13 cellular contexts compared by ENCODE assay signal in the genomic region with DNA sequence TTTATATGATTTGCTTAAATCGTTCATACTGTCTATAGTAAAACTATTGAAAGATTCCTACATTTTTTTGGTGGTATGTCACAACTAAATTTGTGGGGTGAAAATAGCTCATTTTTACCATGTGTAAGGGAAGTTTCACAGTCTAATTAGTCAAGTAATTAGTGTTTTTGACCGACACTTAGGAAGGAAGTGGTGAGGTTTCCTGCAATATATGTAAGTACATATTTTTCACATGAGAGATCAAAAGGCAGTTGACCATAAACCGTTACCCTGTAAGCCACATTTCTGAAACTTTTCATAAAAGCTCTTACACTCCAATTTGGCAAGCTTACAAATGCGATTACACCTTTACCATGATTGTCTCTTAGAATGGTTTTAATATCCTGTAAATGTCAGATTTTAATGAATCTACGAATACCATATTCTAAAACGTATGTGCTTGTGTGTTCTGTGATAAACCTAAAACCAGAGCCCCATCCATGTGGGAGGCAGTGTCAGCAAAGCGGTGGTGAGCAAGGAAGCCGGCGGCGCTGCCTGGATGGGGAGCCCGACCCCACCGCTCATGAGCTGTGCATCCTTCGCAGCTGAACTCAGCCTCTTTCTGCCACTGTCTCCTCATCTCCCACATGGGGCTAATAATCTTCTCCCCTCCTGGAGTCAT. TPM values are rescaled to one million over a fixed set of nuclear protein-coding genes. Genes with fewer than 3 reads are reported as not detected.
DNase-seq lines count a peak whose midpoint lies in the region; ATAC-seq, FAIRE-seq and TF ChIP-seq lines count a peak whose summit lies in the region.
"Not testable (repeated sequence)": the region's sequence is repeated elsewhere in the genome, so short reads cannot be mapped to it uniquely, and the experiment has no call there.
"Had no signal": no experiment of that assay in that cellular context is flagged by ENCODE, and none has a peak within 500 bp of the region (broad histone marks: within the 10 kb centered on the region; RNA-seq: fewer than 3 reads in every experiment).

No MANE protein-coding gene starts in this region.

- TF ChIP-seq CTCF in CD4-positive, alpha-beta T cell (IDR thresholded peaks at IDR 0.05); GM12878 (IDR thresholded peaks at IDR 0.05 in 2 of 3, conservative IDR thresholded peaks at IDR 0.05 in 1 of 3; ENCODE audit: control insufficient read depth in 2 of 3, extremely low read depth in 1 of 3, insufficient read depth in 1 of 3, low read depth in 3 of 3, low read length in 3 of 3): not testable (repeated sequence)

- peak; percentile 28 for ATAC-seq in CD4-positive, alpha-beta T cell (ENCODE audit: poor library complexity)
- ATAC-seq in GM18870 (IDR thresholded peaks at IDR 0.05; ENCODE audit: unreplicated experiment), result peak; percentile 45
- peak; percentile 51 for ATAC-seq in GM21619 (IDR thresholded peaks at IDR 0.05; ENCODE audit: unreplicated experiment)
- peak; percentile 61 for ATAC-seq in HG03175 (IDR thresholded peaks at IDR 0.05; ENCODE audit: unreplicated experiment)
- ATAC-seq in activated T-cell treated with anti-CD3 and anti-CD28 coated beads, Interleukin-2, amount 50 U/mL, for 4 hours, result peak; percentile 58 to 67
- peak; percentile 89 for ATAC-seq in GM12878

- not testable (repeated sequence) for DNase-seq in CD4-positive, alpha-beta T cell; activated T-cell treated with anti-CD3 and anti-CD28 coated beads, Interleukin-2, amount 50 U/mL, for 4 hours; GM12878 (ENCODE audit: low read depth, low spot score)
- peak; percentile 52 for DNase-seq in stimulated activated CD4-positive, alpha-beta T cell treated with anti-CD3 and anti-CD28 coated beads, Interleukin-15, amount 100 ng/mL, for 24 hours

- not testable (repeated sequence) for H3K79me2 ChIP-seq in GM12878 (ENCODE audit: control insufficient read depth, insufficient read depth, low read length)

- H3K27me3 Mint-ChIP-seq in CD4-positive, alpha-beta T cell; T-helper 1 cell treated with Interleukin-12 subunit alpha and Interleukin-12 subunit beta and Interleukin-4 antibody, amounts not matched to agents 30 μg/mL and 1 μg/mL, for 36 hours (ENCODE audit: low read depth); activated T-cell treated with anti-CD3 and anti-CD28 coated beads, Interleukin-2, amount 50 U/mL, for 4 hours (ENCODE audit: low read depth): not testable (repeated sequence)

- not testable (repeated sequence) for H4K20me1 ChIP-seq in GM12878 (ENCODE audit: control insufficient read depth, insufficient read depth)

- BruUV-seq in GM12878 (replicated peaks; lab: Mats Ljungman, UMichigan), result not testable (repeated sequence)

- not testable (repeated sequence) for H3K36me3 Mint-ChIP-seq in CD4-positive, alpha-beta T cell (ENCODE audit: low read depth); activated T-cell treated with anti-CD3 and anti-CD28 coated beads, Interleukin-2, amount 50 U/mL, for 4 hours (ENCODE audit: insufficient read depth)
- H3K36me3 Mint-ChIP-seq in T-helper 1 cell treated with Interleukin-12 subunit alpha and Interleukin-12 subunit beta and Interleukin-4 antibody, amounts not matched to agents 30 μg/mL and 1 μg/mL, for 36 hours (ENCODE audit: low read depth), result peaks cover 17% of the 10 kb centered on the region

- TF ChIP-seq POLR2A in GM12878 (IDR thresholded peaks at IDR 0.05; ENCODE audit: low read depth, low read length), result not testable (repeated sequence)

- POLR2A ChIA-PET in CD4-positive, alpha-beta T cell (lab: Charles Lee); GM12878 (lab: Charles Lee): not testable (repeated sequence)

- TF ChIP-seq EP300 in GM12878 (IDR thresholded peaks at IDR 0.05; ENCODE audit: borderline replicate concordance in 1 of 2, control insufficient read depth in 1 of 2, low read depth in 2 of 2, low read length in 2 of 2), result not testable (repeated sequence)

- RAD21 ChIA-PET in GM12878 (lab: Charles Lee; ENCODE audit: unreplicated experiment), result not testable (repeated sequence)

- H3K36me3 ChIP-seq in GM12878 (ENCODE audit: control insufficient read depth in 2 of 2, insufficient read depth in 2 of 2, low read length in 1 of 2), result not testable (repeated sequence)

- peak overlapping the region; percentile 61 for H3K4me3 Mint-ChIP-seq in CD4-positive, alpha-beta T cell
- peak overlapping the region; percentile 62 for H3K4me3 Mint-ChIP-seq in T-helper 1 cell treated with Interleukin-12 subunit alpha and Interleukin-12 subunit beta and Interleukin-4 antibody, amounts not matched to agents 30 μg/mL and 1 μg/mL, for 36 hours
- H3K4me3 Mint-ChIP-seq in activated T-cell treated with anti-CD3 and anti-CD28 coated beads, Interleukin-2, amount 50 U/mL, for 4 hours, result peak overlapping the region; percentile 22

- intact Hi-C loops in CD4-positive, alpha-beta T cell (cut with DNase I, micrococcal nuclease); GM12878 (cut with micrococcal nuclease; ENCODE audit: unreplicated experiment): not testable (repeated sequence)

- H3K4me1 ChIP-seq in GM12878 (ENCODE audit: control insufficient read depth, insufficient read depth, low read length), result not testable (repeated sequence)

- in situ Hi-C loops in GM12878 (cut with MboI), result not testable (repeated sequence)

- FAIRE-seq in GM12878 (lab: Jason Lieb, UNC), result peak; percentile 95

- H3K9me3 ChIP-seq in CD4-positive, alpha-beta T cell (ENCODE audit: control insufficient read depth, low read length); GM12878 (replicated peaks; ENCODE audit: control insufficient read depth, insufficient read depth, low read length): not testable (repeated sequence)

- SMC1A ChIA-PET in GM12878 (lab: Charles Lee; ENCODE audit: uncharacterized antibody, unreplicated experiment), result not testable (repeated sequence)

- not testable (repeated sequence) for H3K4me3 ChIP-seq in GM12878

- not testable (repeated sequence) for H3K27ac ChIP-seq in CD4-positive, alpha-beta T cell (ENCODE audit: low read depth, low read length); GM12878 (ENCODE audit: control insufficient read depth, insufficient read depth)

- WGBS in GM12878 (ENCODE audit: insufficient coverage, insufficient replicate concordance, low lambda C conversion rate, missing lambda C conversion rate), result 47% methylated on average over 12 of the region's 13 CpGs

- not testable (repeated sequence) for H3K9me3 Mint-ChIP-seq in CD4-positive, alpha-beta T cell; T-helper 1 cell treated with Interleukin-12 subunit alpha and Interleukin-12 subunit beta and Interleukin-4 antibody, amounts not matched to agents 30 μg/mL and 1 μg/mL, for 36 hours; activated T-cell treated with anti-CD3 and anti-CD28 coated beads, Interleukin-2, amount 50 U/mL, for 4 hours

- H3K4me1 Mint-ChIP-seq in CD4-positive, alpha-beta T cell (ENCODE audit: low read depth), result peaks cover 78% of the 10 kb centered on the region
- H3K4me1 Mint-ChIP-seq in T-helper 1 cell treated with Interleukin-12 subunit alpha and Interleukin-12 subunit beta and Interleukin-4 antibody, amounts not matched to agents 30 μg/mL and 1 μg/mL, for 36 hours (ENCODE audit: low read depth), result peaks cover 57% of the 10 kb centered on the region
- H3K4me1 Mint-ChIP-seq in activated T-cell treated with anti-CD3 and anti-CD28 coated beads, Interleukin-2, amount 50 U/mL, for 4 hours (ENCODE audit: low read depth), result peaks cover 64% of the 10 kb centered on the region

- not testable (repeated sequence) for H3K9ac ChIP-seq in GM12878 (ENCODE audit: control insufficient read depth, insufficient read depth, low read length)

- peak overlapping the region; percentile 88 for H3K27ac Mint-ChIP-seq in CD4-positive, alpha-beta T cell
- peak overlapping the region; percentile 87 for H3K27ac Mint-ChIP-seq in T-helper 1 cell treated with Interleukin-12 subunit alpha and Interleukin-12 subunit beta and Interleukin-4 antibody, amounts not matched to agents 30 μg/mL and 1 μg/mL, for 36 hours

- not testable (repeated sequence) for H2AFZ ChIP-seq in GM12878 (ENCODE audit: control insufficient read depth, low read depth, low read length)

- TF ChIP-seq RAD21 in GM12878 (IDR thresholded peaks at IDR 0.05; ENCODE audit: insufficient read depth, low read depth, low read length), result not testable (repeated sequence)

- H3K4me2 ChIP-seq in GM12878 (ENCODE audit: control insufficient read depth, insufficient read depth), result not testable (repeated sequence)

- CTCF ChIA-PET in CD4-positive, alpha-beta T cell (lab: Charles Lee); GM12878 (lab: Yijun Ruan, JAX): not testable (repeated sequence)

- not testable (repeated sequence) for H3K27me3 ChIP-seq in CD4-positive, alpha-beta T cell (ENCODE audit: control insufficient read depth, insufficient read depth, low read length); GM12878 (replicated peaks in 1 of 2; ENCODE audit: control insufficient read depth in 2 of 2, insufficient read depth in 2 of 2, low read length in 1 of 2)

TF ChIP-seq in GM12878, 131 proteins besides CTCF, POLR2A, EP300 and RAD21:
- TF ChIP-seq RUNX3 (IDR thresholded peaks at IDR 0.05; ENCODE audit: low read length) (peak; percentile 65), TCF7 (IDR thresholded peaks at IDR 0.05; ENCODE audit: borderline replicate concordance) (peak; percentile 64), MTA2 (IDR thresholded peaks at IDR 0.05; ENCODE audit: low read depth) (peak; percentile 47; the same call in 1 of the 2 replicates)
TF ChIP-seq in GM12878: peak in this region for 3; not testable (repeated sequence) for 128.

RNA-seq across cellular contexts. Expression of a gene that starts 43.8 kb away (rescaled TPM):
- total RNA-seq in CD4-positive, alpha-beta T cell, result not detected
- total RNA-seq in activated T-cell treated with anti-CD3 and anti-CD28 coated beads, Interleukin-2, amount 50 U/mL, for 4 hours, result not detected
- total RNA-seq in GM12878 (2013; cell fraction: nucleolus; rRNA removed), result not detected in 2 replicates
- total RNA-seq in GM12878 (2014; rRNA removed) (not detected in 2 replicates), GM12878 (2014; rRNA removed; fragmentation: Illumina TruSeq; extraction: Trizol) (not detected in 2 replicates), GM12878 (2021) (not detected in 2 replicates)
- not detected for polyA plus RNA-seq in GM12878 (2011; ENCODE audit: low read depth)
- polyA plus RNA-seq in GM12878 (2011; rRNA removed) (not detected in 2 replicates), GM12878 (2014; fragmentation: Illumina TruSeq; extraction: Trizol) (not detected in 2 replicates), GM12878 (2014; fragmentation: Nextera tagmentation; extraction: Ambion mirVana) (not detected), GM12878 (2014; rRNA removed) (not detected in 2 replicates), GM12878 (2016; fragmentation: Nextera tagmentation; extraction: Ambion mirVana) (under 1 TPM in 1 of 2 experiments, not detected in 1; 0.29 TPM)
- not detected in 2 replicates for polyA plus RNA-seq in GM12878 (2011; cell fraction: cytosol; rRNA removed)
- not detected in 2 replicates for polyA plus RNA-seq in GM12878 (2011; cell fraction: nucleus; rRNA removed)
- polyA plus RNA-seq in GM12878 (2012), result 0.27 and 0.47 TPM in 2 replicates
- not detected in 2 replicates for polyA minus RNA-seq in GM12878 (2011; rRNA and poly(A)+ RNA removed)
- not detected in 2 replicates for polyA minus RNA-seq in GM12878 (2011; cell fraction: cytosol; rRNA and poly(A)+ RNA removed)
- not detected in 2 replicates for polyA minus RNA-seq in GM12878 (2011; cell fraction: nucleus; rRNA and poly(A)+ RNA removed)
- total RNA-seq: A673, heart left ventricle, left lung, M059J, pulmonary artery endothelial cell had no signal
- polyA plus RNA-seq: heart left ventricle had no signal

Comparison
In these comparisons a context has a peak if more than half of its experiments do, and no peak if none do; other contexts are left out.
1. ATAC-seq: peak in every context shown above with its lines; median percentile 89 in GM12878; 62 in activated T-cell treated with anti-CD3 and anti-CD28 coated beads, Interleukin-2, amount 50 U/mL, for 4 hours; 61 in HG03175; 51 in GM21619; 45 in GM18870; 28 in CD4-positive, alpha-beta T cell.